ENCODE assay signal across 20 cellular contexts in genomic region chr7:44647981-44648714, GRCh38.
"Had no signal": no experiment of that assay in that cellular context is flagged by ENCODE, and none has a peak within 500 bp of the region (broad histone marks: within the 10 kb centered on the region; RNA-seq: fewer than 3 reads in every experiment).

No MANE protein-coding gene starts in this region.

- H3K27ac ChIP-seq: brain microvascular endothelial cell, foreskin keratinocyte, neutrophil, right atrium auricular region, upper lobe of left lung had no signal

- H3K9me3 ChIP-seq: mucosa of descending colon, neutrophil, right atrium auricular region, upper lobe of left lung had no signal

- H3K4me1 ChIP-seq: foreskin keratinocyte, upper lobe of left lung had no signal

- H3K9me3 Mint-ChIP-seq: activated naive CD8-positive, alpha-beta T cell treated with anti-CD3 and anti-CD28 coated beads, Interleukin-2, amount 10 ng/mL, durations not matched to agents 7 days and 5 days; naive thymus-derived CD4-positive, alpha-beta T cell had no signal

- H3K4me3 Mint-ChIP-seq: activated CD8-positive, alpha-beta T cell treated with anti-CD3 and anti-CD28 coated beads, Interleukin-2, amount 10 ng/mL, durations not matched to agents 7 days and 5 days; activated naive CD8-positive, alpha-beta T cell treated with anti-CD3 and anti-CD28 coated beads, Interleukin-2, amount 10 ng/mL, durations not matched to agents 7 days and 5 days; naive thymus-derived CD4-positive, alpha-beta T cell had no signal

- ATAC-seq: activated CD8-positive, alpha-beta T cell treated with anti-CD3 and anti-CD28 coated beads, Interleukin-2, amount 10 ng/mL, durations not matched to agents 7 days and 5 days; foreskin keratinocyte; mucosa of descending colon; naive thymus-derived CD4-positive, alpha-beta T cell; stimulated activated naive CD8-positive, alpha-beta T cell treated with anti-CD3 and anti-CD28 coated beads, Interleukin-15, Interleukin-2, amounts not matched to agents 100 U/mL and 50 U/mL, for 24 hours had no signal

- H3K27me3 ChIP-seq: brain microvascular endothelial cell, foreskin keratinocyte, neutrophil, right atrium auricular region, upper lobe of left lung had no signal

- DNase-seq: activated CD4-positive, alpha-beta T cell treated with anti-CD3 and anti-CD28 coated beads for 4 hours; activated CD8-positive, alpha-beta memory T cell treated with anti-CD3 and anti-CD28 coated beads, Interleukin-2, amount 50 U/mL, for 4 hours; activated CD8-positive, alpha-beta T cell treated with anti-CD3 and anti-CD28 coated beads, Interleukin-2, amount 10 ng/mL, durations not matched to agents 7 days and 5 days; activated naive CD4-positive, alpha-beta T cell; activated naive CD8-positive, alpha-beta T cell treated with anti-CD3 and anti-CD28 coated beads, Interleukin-2, amount 10 ng/mL, durations not matched to agents 7 days and 5 days; anterior cingulate cortex; brain microvascular endothelial cell; effector CD8-positive, alpha-beta T cell; foreskin keratinocyte; left cardiac atrium; mammary epithelial cell; mucosa of descending colon; naive thymus-derived CD4-positive, alpha-beta T cell; small intestine; stimulated activated CD4-positive, alpha-beta T cell treated with anti-CD3 and anti-CD28 coated beads, Interleukin-4, amount 100 ng/mL, for 24 hours; stimulated activated naive CD8-positive, alpha-beta T cell treated with anti-CD3 and anti-CD28 coated beads, Interleukin-15, Interleukin-2, amounts not matched to agents 100 U/mL and 50 U/mL, for 24 hours; T-helper 2 cell; upper lobe of left lung had no signal

- H3K4me3 ChIP-seq: mucosa of descending colon, right atrium auricular region, upper lobe of left lung had no signal

- H3K27ac Mint-ChIP-seq: activated naive CD8-positive, alpha-beta T cell treated with anti-CD3 and anti-CD28 coated beads, Interleukin-2, amount 10 ng/mL, durations not matched to agents 7 days and 5 days; naive thymus-derived CD4-positive, alpha-beta T cell had no signal

- H3K27me3 Mint-ChIP-seq: activated naive CD8-positive, alpha-beta T cell treated with anti-CD3 and anti-CD28 coated beads, Interleukin-2, amount 10 ng/mL, durations not matched to agents 7 days and 5 days; naive thymus-derived CD4-positive, alpha-beta T cell had no signal
